ENCODE assay signal across 10 cellular contexts in the genomic region with DNA sequence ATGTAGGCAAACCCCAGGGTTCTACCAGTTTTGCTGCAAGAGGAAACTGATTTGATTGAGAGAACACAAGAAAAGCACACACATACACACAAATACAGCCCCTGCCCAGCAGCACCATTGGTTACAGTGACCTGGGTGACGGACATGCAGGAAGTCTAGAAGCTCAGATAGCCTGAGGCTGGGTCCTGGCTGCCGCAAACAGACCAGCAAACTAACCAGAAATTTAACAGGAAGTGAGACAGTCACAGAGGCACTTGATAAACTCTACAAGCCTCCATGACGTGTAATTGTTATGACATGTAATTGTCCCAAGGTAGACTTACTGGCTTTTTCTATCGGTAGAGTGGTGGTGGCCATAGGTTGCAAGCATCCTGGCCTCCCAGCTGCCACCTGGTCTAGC. TPM values are rescaled to one million over a fixed set of nuclear protein-coding genes. Genes with fewer than 3 reads are reported as not detected.
A peak's percentile ranks its signal among the peaks of the same experiment; 100 is the strongest.
DNase-seq lines count a peak whose midpoint lies in the region; ATAC-seq lines count a peak whose summit lies in the region.
"Had no signal": no experiment of that assay in that cellular context is flagged by ENCODE, and none has a peak within 500 bp of the region (broad histone marks: within the 10 kb centered on the region; RNA-seq: fewer than 3 reads in every experiment).

No MANE protein-coding gene starts in this region.

- peak overlapping the region; percentile 53 for H3K4me3 Mint-ChIP-seq in activated naive CD8-positive, alpha-beta T cell treated with anti-CD3 and anti-CD28 coated beads, Interleukin-2, amount 10 ng/mL, durations not matched to agents 7 days and 5 days

- peak; percentile 96 for ATAC-seq in activated naive CD8-positive, alpha-beta T cell treated with anti-CD3 and anti-CD28 coated beads, Interleukin-2, amount 10 ng/mL, durations not matched to agents 7 days and 5 days (ENCODE audit: low read depth)
- ATAC-seq in Right ventricle myocardium superior (ENCODE audit: poor library complexity): no peak

- POLR2A ChIA-PET in activated naive CD8-positive, alpha-beta T cell treated with anti-CD3 and anti-CD28 coated beads, Interleukin-2, amount 10 ng/mL, durations not matched to agents 7 days and 5 days (lab: Charles Lee): interaction anchor here (1.1 kb wide), 1 partner anchor 23 kb away, joined by 3 read pairs; no protein-coding TSS in a partner anchor

- DNase-seq in EL (peak; percentile 92), NCI-H146 (lab: John Stamatoyannopoulos, UW) (peak; percentile 73), dedifferentiated amniotic fluid mesenchymal stem cell (ENCODE audit: extremely low spot score) (no peak), NCI-H1436 treated with DMSO at 0.1 percent for 48 hours (lab: John Stamatoyannopoulos, UW) (no peak), Right ventricle myocardium superior (no peak), hypothalamus (lab: John Stamatoyannopoulos, UW) (no peak)
- DNase-seq in activated naive CD8-positive, alpha-beta T cell treated with anti-CD3 and anti-CD28 coated beads, Interleukin-2, amount 10 ng/mL, durations not matched to agents 7 days and 5 days: peak; percentile 37
- DNase-seq: NCI-H1694, WERI-Rb-1 had no signal

- peaks cover 5% of the 10 kb centered on the region for H3K27me3 Mint-ChIP-seq in activated naive CD8-positive, alpha-beta T cell treated with anti-CD3 and anti-CD28 coated beads, Interleukin-2, amount 10 ng/mL, durations not matched to agents 7 days and 5 days

- H3K4me1 Mint-ChIP-seq in activated naive CD8-positive, alpha-beta T cell treated with anti-CD3 and anti-CD28 coated beads, Interleukin-2, amount 10 ng/mL, durations not matched to agents 7 days and 5 days: peaks cover 3% of the 10 kb centered on the region

- peak overlapping the region; percentile 69 for H3K27ac ChIP-seq in mesodermal cell (ENCODE audit: low read depth, low read length, severe bottlenecking)
- H3K27ac ChIP-seq: WERI-Rb-1 had no signal

- WGBS in mesodermal cell (ENCODE audit: insufficient coverage in 2 of 2), 2 experiments: 82 to 88% methylated on average over 2 to 4 of the region's 4 CpGs

- H3K36me3 ChIP-seq in mesodermal cell (ENCODE audit: control insufficient read depth, insufficient read depth, low read length): no peaks in the 10 kb centered on the region
- H3K36me3 ChIP-seq: WERI-Rb-1 had no signal

- intact Hi-C loops in Right ventricle myocardium superior (cut with DNase I): no loop called here

- peaks cover 40% of the 10 kb centered on the region for H3K4me1 ChIP-seq in mesodermal cell (ENCODE audit: control insufficient read depth, insufficient read depth, low read length, poor library complexity, severe bottlenecking)

- no peaks in the 10 kb centered on the region for H3K36me3 Mint-ChIP-seq in activated naive CD8-positive, alpha-beta T cell treated with anti-CD3 and anti-CD28 coated beads, Interleukin-2, amount 10 ng/mL, durations not matched to agents 7 days and 5 days

- peak overlapping the region; percentile 86 for H3K27ac Mint-ChIP-seq in activated naive CD8-positive, alpha-beta T cell treated with anti-CD3 and anti-CD28 coated beads, Interleukin-2, amount 10 ng/mL, durations not matched to agents 7 days and 5 days

- H3K9me3 ChIP-seq in mesodermal cell (ENCODE audit: control insufficient read depth, low read length): no peaks in the 10 kb centered on the region

- H3K9me3 Mint-ChIP-seq in activated naive CD8-positive, alpha-beta T cell treated with anti-CD3 and anti-CD28 coated beads, Interleukin-2, amount 10 ng/mL, durations not matched to agents 7 days and 5 days: peaks cover 5% of the 10 kb centered on the region

- no peak overlapping the region for H3K4me3 ChIP-seq in mesodermal cell (ENCODE audit: extremely low read depth, insufficient read depth, low read length, poor library complexity, severe bottlenecking)

RNA-seq across cellular contexts. Expression of a gene that starts 58.9 kb away (rescaled TPM):
- 1 to 10 TPM; 1.4 to 1.6 TPM for total RNA-seq in activated naive CD8-positive, alpha-beta T cell treated with anti-CD3 and anti-CD28 coated beads, Interleukin-2, amount 10 ng/mL, durations not matched to agents 7 days and 5 days
- polyA plus RNA-seq in mesodermal cell (2013, experiment 1 of 2): 18.4 TPM
- polyA plus RNA-seq in mesodermal cell (2013, experiment 2 of 2): 17.3 TPM
- total RNA-seq in Right ventricle myocardium superior: 16.3 TPM

Comparison
In these comparisons a context has a peak if more than half of its experiments do, and no peak if none do; other contexts are left out.
1. DNase-seq: peak in EL (single experiment), NCI-H146 (single experiment) and activated naive CD8-positive, alpha-beta T cell treated with anti-CD3 and anti-CD28 coated beads, Interleukin-2, amount 10 ng/mL, durations not matched to agents 7 days and 5 days (single experiment); none in dedifferentiated amniotic fluid mesenchymal stem cell (single experiment), NCI-H1436 treated with DMSO at 0.1 percent for 48 hours (single experiment), Right ventricle myocardium superior (single experiment) and hypothalamus (0 of 51).